7 cellular contexts compared by ENCODE assay signal in genomic region chr5:35478856-35479682, GRCh38.
DNase-seq lines count a peak whose midpoint lies in the region; ATAC-seq, FAIRE-seq and TF ChIP-seq lines count a peak whose summit lies in the region.

No MANE protein-coding gene starts in this region.

- H3K36me3 Mint-ChIP-seq in activated T-helper 17 cell treated with anti-CD3 and anti-CD28 coated beads, Interleukin-2, amount 50 U/mL, for 72 hours (ENCODE audit: low read depth) = no peaks in the 10 kb centered on the region
- H3K36me3 Mint-ChIP-seq in stimulated activated naive CD8-positive, alpha-beta T cell treated with anti-CD3 and anti-CD28 coated beads, Interleukin-15, Interleukin-2, amounts not matched to agents 100 ng/mL and 50 ng/mL, for 24 hours (ENCODE audit: low read depth) = no peaks in the 10 kb centered on the region

- peak; percentile 71 for DNase-seq in HTR-8/SVneo (ENCODE audit: insufficient read length, low spot score)
- DNase-seq in right atrium auricular region (ENCODE audit: low spot score) = no peak
- no peak for DNase-seq in thyroid gland

- H3K4me3 Mint-ChIP-seq in activated T-helper 17 cell treated with anti-CD3 and anti-CD28 coated beads, Interleukin-2, amount 50 U/mL, for 72 hours = peak overlapping the region; percentile 82
- peak overlapping the region; percentile 54 for H3K4me3 Mint-ChIP-seq in stimulated activated naive CD8-positive, alpha-beta T cell treated with anti-CD3 and anti-CD28 coated beads, Interleukin-15, Interleukin-2, amounts not matched to agents 100 ng/mL and 50 ng/mL, for 24 hours

- H3K9me3 ChIP-seq in right atrium auricular region (no peaks in the 10 kb centered on the region), thyroid gland (no peaks in the 10 kb centered on the region)

- no peaks in the 10 kb centered on the region for H3K27me3 Mint-ChIP-seq in activated T-helper 17 cell treated with anti-CD3 and anti-CD28 coated beads, Interleukin-2, amount 50 U/mL, for 72 hours
- peaks cover 4% of the 10 kb centered on the region for H3K27me3 Mint-ChIP-seq in stimulated activated naive CD8-positive, alpha-beta T cell treated with anti-CD3 and anti-CD28 coated beads, Interleukin-15, Interleukin-2, amounts not matched to agents 100 ng/mL and 50 ng/mL, for 24 hours

- peaks cover 4% of the 10 kb centered on the region for H3K9me3 Mint-ChIP-seq in activated T-helper 17 cell treated with anti-CD3 and anti-CD28 coated beads, Interleukin-2, amount 50 U/mL, for 72 hours
- no peaks in the 10 kb centered on the region for H3K9me3 Mint-ChIP-seq in stimulated activated naive CD8-positive, alpha-beta T cell treated with anti-CD3 and anti-CD28 coated beads, Interleukin-15, Interleukin-2, amounts not matched to agents 100 ng/mL and 50 ng/mL, for 24 hours

- H3K4me3 ChIP-seq in right atrium auricular region (peak overlapping the region; percentile 18 to 29), thyroid gland (replicated peaks in 1 of 3) (no peak overlapping the region)

- peaks cover 11% of the 10 kb centered on the region for H3K4me1 Mint-ChIP-seq in activated T-helper 17 cell treated with anti-CD3 and anti-CD28 coated beads, Interleukin-2, amount 50 U/mL, for 72 hours
- H3K4me1 Mint-ChIP-seq in stimulated activated naive CD8-positive, alpha-beta T cell treated with anti-CD3 and anti-CD28 coated beads, Interleukin-15, Interleukin-2, amounts not matched to agents 100 ng/mL and 50 ng/mL, for 24 hours (ENCODE audit: low read depth) = peaks cover 15% of the 10 kb centered on the region

- peak overlapping the region; percentile 94 for H3K27ac Mint-ChIP-seq in activated T-helper 17 cell treated with anti-CD3 and anti-CD28 coated beads, Interleukin-2, amount 50 U/mL, for 72 hours
- H3K27ac Mint-ChIP-seq in stimulated activated naive CD8-positive, alpha-beta T cell treated with anti-CD3 and anti-CD28 coated beads, Interleukin-15, Interleukin-2, amounts not matched to agents 100 ng/mL and 50 ng/mL, for 24 hours = peak overlapping the region; percentile 49

- H3K27me3 ChIP-seq in right atrium auricular region (no peaks in the 10 kb centered on the region), thyroid gland (no peaks in the 10 kb centered on the region)

- no peaks in the 10 kb centered on the region for H3K4me1 ChIP-seq in right atrium auricular region
- H3K4me1 ChIP-seq in thyroid gland = no peaks in the 10 kb centered on the region

- no peak for TF ChIP-seq POLR2A in thyroid gland (IDR thresholded peaks at IDR 0.05)

- intact Hi-C loops in thyroid gland (cut with DNase I) = no loop called here

- FAIRE-seq in HTR-8/SVneo (lab: Jason Lieb, UNC) = peak; percentile 93

- H3K36me3 ChIP-seq in right atrium auricular region (no peaks in the 10 kb centered on the region), thyroid gland (no peaks in the 10 kb centered on the region)

- ATAC-seq in GM19043 (IDR thresholded peaks at IDR 0.05; ENCODE audit: low read depth, unreplicated experiment) = peak; percentile 49
- peak; percentile 90 for ATAC-seq in activated T-helper 17 cell treated with anti-CD3 and anti-CD28 coated beads, Interleukin-2, amount 50 U/mL, for 72 hours (replicated peaks)
- no peak for ATAC-seq in HG03025 (IDR thresholded peaks at IDR 0.05; ENCODE audit: low FRiP score, unreplicated experiment)

- peak overlapping the region in 1 of 2 donors; percentile 44 for H3K27ac ChIP-seq in right atrium auricular region
- no peak overlapping the region for H3K27ac ChIP-seq in thyroid gland

- TF ChIP-seq CTCF in right atrium auricular region (IDR thresholded peaks at IDR 0.05) (no peak), thyroid gland (IDR thresholded peaks at IDR 0.05) (no peak)

- WGBS in thyroid gland, 2 donors = 71 to 76% methylated on average over 5 of the region's 5 CpGs

Comparison
In these comparisons a context has a peak if more than half of its experiments do, and no peak if none do; other contexts are left out.
1. H3K4me3 ChIP-seq: peak in right atrium auricular region (2 of 2); none in thyroid gland (0 of 3).